23 cellular contexts compared by ENCODE assay signal in the genomic region with DNA sequence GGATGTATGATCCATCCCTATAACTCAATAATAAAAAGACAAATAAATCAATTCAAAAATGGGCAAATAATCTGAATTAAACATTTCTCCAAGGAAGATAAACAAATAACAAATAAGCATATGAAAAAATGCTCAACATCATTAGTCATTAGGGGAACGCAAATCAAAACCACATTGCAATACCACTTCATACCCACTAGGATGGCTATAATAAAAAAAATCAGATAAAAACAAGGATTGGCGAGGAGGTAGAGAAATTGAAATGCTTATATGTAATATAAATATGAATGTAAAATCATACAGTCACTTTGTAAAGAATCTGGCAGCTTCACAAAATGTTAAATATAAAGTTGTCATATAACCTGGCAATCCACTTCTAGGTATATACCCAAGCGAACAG. TPM values are rescaled to one million over a fixed set of nuclear protein-coding genes. Genes with fewer than 3 reads are reported as not detected.
DNase-seq lines count a peak whose midpoint lies in the region; ATAC-seq and TF ChIP-seq lines count a peak whose summit lies in the region.
"Had no signal": no experiment of that assay in that cellular context is flagged by ENCODE, and none has a peak within 500 bp of the region (broad histone marks: within the 10 kb centered on the region; RNA-seq: fewer than 3 reads in every experiment).

No MANE protein-coding gene starts in this region.

- no peaks in the 10 kb centered on the region for H3K4me1 ChIP-seq in right lobe of liver
- H3K4me1 ChIP-seq: psoas muscle, vagina had no signal

- no peak overlapping the region for H3K27ac ChIP-seq in right lobe of liver
- H3K27ac ChIP-seq: BLaER1 treated with 17β-estradiol and CSF1 and Interleukin-3, amounts not matched to agents 10 nM and 100 nM; psoas muscle; vagina had no signal

- H3K9me3 ChIP-seq in right lobe of liver, result no peaks in the 10 kb centered on the region
- H3K9me3 ChIP-seq: psoas muscle, vagina had no signal

- H3K4me3 ChIP-seq in choroid plexus epithelial cell (ENCODE audit: low read depth, low read length), result no peak overlapping the region
- H3K4me3 ChIP-seq in right lobe of liver, result no peak overlapping the region
- H3K4me3 ChIP-seq: BLaER1 treated with 17β-estradiol and CSF1 and Interleukin-3, amounts not matched to agents 10 nM and 100 nM; psoas muscle; vagina had no signal

- TF ChIP-seq CTCF in CD14-positive monocyte (IDR thresholded peaks at IDR 0.05), result peak; percentile 35
- TF ChIP-seq CTCF in LNCAP (IDR thresholded peaks at IDR 0.05), result 0 out of 2 replicates have a peak, but pooled peaks have one; percentile 24
- TF ChIP-seq CTCF in choroid plexus epithelial cell (conservative IDR thresholded peaks at IDR 0.05; ENCODE audit: low read depth, low read length), result no peak
- peak; percentile 41 for TF ChIP-seq CTCF in progenitor cell of endocrine pancreas (IDR thresholded peaks at IDR 0.05; ENCODE audit: unreplicated experiment)
- TF ChIP-seq CTCF in right lobe of liver (IDR thresholded peaks at IDR 0.05), result no peak

- no peaks in the 10 kb centered on the region for H3K36me3 ChIP-seq in right lobe of liver
- H3K36me3 ChIP-seq: BLaER1 treated with 17β-estradiol and CSF1 and Interleukin-3, amounts not matched to agents 10 nM and 100 nM; vagina had no signal

- H3K9me3 Mint-ChIP-seq in CD14-positive monocyte (peaks cover 0 to 2% (median 0%) of the 10 kb centered on the region in 7 donors), progenitor cell of endocrine pancreas (ENCODE audit: low read depth) (no peaks in the 10 kb centered on the region)
- H3K9me3 Mint-ChIP-seq: activated T-helper 1 cell treated with anti-CD3 and anti-CD28 coated beads, Interleukin-12 subunit alpha, Interleukin-12 subunit beta, Interleukin-2, Interleukin-4 antibody, amounts not matched to agents 30 ng/mL and 10 ng/mL and 1 ng/mL, durations not matched to agents 14 hours and 24 hours and 36 hours; natural killer cell treated with Interleukin-12 subunit alpha and Interleukin-12 subunit beta and Interleukin-15 and Interleukin-18, amount 100 ng/mL, for 72 hours had no signal

- TF ChIP-seq POLR2A in right lobe of liver (IDR thresholded peaks at IDR 0.05), result no peak

- ATAC-seq in right lobe of liver (no peak), HG03097 (IDR thresholded peaks at IDR 0.05; ENCODE audit: low FRiP score, unreplicated experiment) (no peak)
- ATAC-seq: activated CD4-positive, CD25-positive, alpha-beta regulatory T cell treated with anti-CD3 and anti-CD28 coated beads, Interleukin-2, amount 50 U/mL, for 24 hours; natural killer cell treated with Interleukin-12 subunit alpha and Interleukin-12 subunit beta and Interleukin-15 and Interleukin-18, amount 100 ng/mL, for 72 hours; psoas muscle had no signal

- H3K4me3 Mint-ChIP-seq in CD14-positive monocyte (no peak overlapping the region), progenitor cell of endocrine pancreas (ENCODE audit: low read depth) (no peak overlapping the region)
- H3K4me3 Mint-ChIP-seq: activated T-helper 1 cell treated with anti-CD3 and anti-CD28 coated beads, Interleukin-12 subunit alpha, Interleukin-12 subunit beta, Interleukin-2, Interleukin-4 antibody, amounts not matched to agents 30 ng/mL and 10 ng/mL and 1 ng/mL, durations not matched to agents 14 hours and 24 hours and 36 hours; natural killer cell treated with Interleukin-12 subunit alpha and Interleukin-12 subunit beta and Interleukin-15 and Interleukin-18, amount 100 ng/mL, for 72 hours had no signal

- no peaks in the 10 kb centered on the region for H3K4me1 Mint-ChIP-seq in CD14-positive monocyte
- no peaks in the 10 kb centered on the region for H3K4me1 Mint-ChIP-seq in progenitor cell of endocrine pancreas (ENCODE audit: low read depth)

- H3K27ac Mint-ChIP-seq in CD14-positive monocyte (no peak overlapping the region), progenitor cell of endocrine pancreas (no peak overlapping the region)
- H3K27ac Mint-ChIP-seq: activated T-helper 1 cell treated with anti-CD3 and anti-CD28 coated beads, Interleukin-12 subunit alpha, Interleukin-12 subunit beta, Interleukin-2, Interleukin-4 antibody, amounts not matched to agents 30 ng/mL and 10 ng/mL and 1 ng/mL, durations not matched to agents 14 hours and 24 hours and 36 hours; natural killer cell treated with Interleukin-12 subunit alpha and Interleukin-12 subunit beta and Interleukin-15 and Interleukin-18, amount 100 ng/mL, for 72 hours had no signal

- no peaks in the 10 kb centered on the region for H3K27me3 ChIP-seq in right lobe of liver
- H3K27me3 ChIP-seq: BLaER1 treated with 17β-estradiol and CSF1 and Interleukin-3, amounts not matched to agents 10 nM and 100 nM; vagina had no signal

- DNase-seq in CD14-positive monocyte (ENCODE audit: low spot score), result no peak
- DNase-seq in choroid plexus epithelial cell (ENCODE audit: low read depth), result peak; percentile 12
- no peak for DNase-seq in progenitor cell of endocrine pancreas (ENCODE audit: low spot score, unreplicated experiment)
- no peak for DNase-seq in NCI-H345 treated with DMSO at 0.1 percent for 48 hours (lab: John Stamatoyannopoulos, UW; ENCODE audit: unreplicated experiment)
- DNase-seq in right lobe of liver, result no peak
- DNase-seq: activated CD8-positive, alpha-beta memory T cell treated with anti-CD3 and anti-CD28 coated beads for 24 hours; central memory CD4-positive, alpha-beta T cell; DMS53; effector memory CD4-positive, alpha-beta T cell; hypothalamus; IMR-90; MV-4-11; NCI-H2029 treated with DMSO at 0.1 percent for 48 hours; NCI-H526; psoas muscle; substantia nigra had no signal

- H3K27me3 Mint-ChIP-seq in CD14-positive monocyte (ENCODE audit: low read depth in 3 of 3), result peaks cover 0 to 21% (median 19%) of the 10 kb centered on the region in 3 donors
- H3K27me3 Mint-ChIP-seq in progenitor cell of endocrine pancreas, result peaks cover 42% of the 10 kb centered on the region

- no peaks in the 10 kb centered on the region for H3K36me3 Mint-ChIP-seq in CD14-positive monocyte
- no peaks in the 10 kb centered on the region for H3K36me3 Mint-ChIP-seq in progenitor cell of endocrine pancreas (ENCODE audit: insufficient read depth)
- H3K36me3 Mint-ChIP-seq: natural killer cell treated with Interleukin-12 subunit alpha and Interleukin-12 subunit beta and Interleukin-15 and Interleukin-18, amount 100 ng/mL, for 72 hours had no signal

- WGBS in right lobe of liver (ENCODE audit: insufficient coverage, low coverage, low lambda C conversion rate, missing lambda C conversion rate), result 59% methylated on average over 3 of the region's 3 CpGs

- intact Hi-C loops in CD14-positive monocyte (cut with micrococcal nuclease), result no loop called here
- intact Hi-C loops in right lobe of liver (cut with DNase I), result no loop called here

RNA-seq across cellular contexts. Expression of gene TBCA, which starts 52.3 kb away (rescaled TPM):
- 100 to 1,000 TPM; 141 to 150 TPM for polyA plus RNA-seq in CD14-positive monocyte
- 243 and 264 TPM in 2 replicates for total RNA-seq in progenitor cell of endocrine pancreas
- 100 to 1,000 TPM in 4 of 6 experiments, 10 to 100 TPM in 2; 92.1 to 165 (median 127) TPM for total RNA-seq in right lobe of liver

Comparison
In these comparisons a context has a peak if more than half of its experiments do, and no peak if none do; other contexts are left out.
1. CTCF ChIP-seq: peak in CD14-positive monocyte (single experiment), LNCAP (single experiment) and progenitor cell of endocrine pancreas (single experiment); none in choroid plexus epithelial cell (single experiment) and right lobe of liver (0 of 4).